25 cellular contexts compared by ENCODE assay signal in the genomic region with DNA sequence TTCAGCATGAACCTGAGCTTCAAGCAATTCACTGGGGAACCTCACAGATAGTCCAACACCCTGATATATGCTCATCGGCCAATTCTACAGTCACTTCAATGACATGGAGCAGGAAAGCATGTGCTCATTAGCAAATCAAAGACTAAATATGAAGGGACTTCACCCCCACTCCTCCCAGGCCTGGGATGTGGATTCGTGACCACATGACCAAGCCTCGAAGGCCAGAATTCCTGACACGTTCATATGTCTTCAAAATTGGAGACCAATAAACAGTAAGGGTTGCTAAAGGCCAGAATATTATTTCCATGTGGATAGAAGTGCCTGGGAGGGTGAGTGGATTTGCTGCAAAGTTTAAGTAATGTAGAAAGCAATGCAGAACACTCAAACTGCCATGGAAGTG.
DNase-seq lines count a peak whose midpoint lies in the region; ATAC-seq, FAIRE-seq and TF ChIP-seq lines count a peak whose summit lies in the region.
"Had no signal": no experiment of that assay in that cellular context is flagged by ENCODE, and none has a peak within 500 bp of the region (broad histone marks: within the 10 kb centered on the region; RNA-seq: fewer than 3 reads in every experiment).

No MANE protein-coding gene starts in this region.

- dilution Hi-C loops in IMR-90 (cut with HindIII; ENCODE audit: low sequenced_read_pairs, unreplicated experiment): no loop called here

- no peak overlapping the region for H3K23ac ChIP-seq in IMR-90 (ENCODE audit: low read depth, low read length)

- no peak overlapping the region for H3K27ac ChIP-seq in IMR-90 (ENCODE audit: insufficient read depth, low read length)
- peak overlapping the region; percentile 21 for H3K27ac ChIP-seq in layer of hippocampus (ENCODE audit: low read depth, low read length)
- H3K27ac ChIP-seq in suprapubic skin: peak overlapping the region; percentile 3
- H3K27ac ChIP-seq in esophagus muscularis mucosa (replicated peaks in 1 of 4): no peak overlapping the region
- H3K27ac ChIP-seq: 22Rv1, A549, BLaER1 had no signal

- H3K9me3 ChIP-seq in IMR-90 (ENCODE audit: control insufficient read depth, insufficient read depth, low read length): no peaks in the 10 kb centered on the region
- no peaks in the 10 kb centered on the region for H3K9me3 ChIP-seq in suprapubic skin
- H3K9me3 ChIP-seq in esophagus muscularis mucosa: no peaks in the 10 kb centered on the region
- H3K9me3 ChIP-seq: A549, BE2C, BLaER1 had no signal

- BruUV-seq in IMR-90 (replicated peaks; lab: Mats Ljungman, UMichigan): no TSS peak

- TF ChIP-seq RAD21 in IMR-90 (IDR thresholded peaks at IDR 0.05; ENCODE audit: low read length): no peak

- no peak overlapping the region for H4K5ac ChIP-seq in IMR-90 (ENCODE audit: low read depth, low read length)

- H3K4me3 ChIP-seq in AG10803 (ENCODE audit: low read length) (no peak overlapping the region), IMR-90 (ENCODE audit: insufficient read depth, low read depth, low read length) (no peak overlapping the region), suprapubic skin (no peak overlapping the region), esophagus muscularis mucosa (no peak overlapping the region)
- H3K4me3 ChIP-seq: A549, BLaER1, GM12878 had no signal

- H2AFZ ChIP-seq in IMR-90 (replicated peaks; ENCODE audit: low read length, poor library complexity): no peak overlapping the region

- TF ChIP-seq CTCF in AG10803 (conservative IDR thresholded peaks at IDR 0.05; ENCODE audit: low read length) (no peak), IMR-90 (conservative IDR thresholded peaks at IDR 0.05; ENCODE audit: low read depth, low read length) (no peak), suprapubic skin (IDR thresholded peaks at IDR 0.05) (no peak), esophagus muscularis mucosa (IDR thresholded peaks at IDR 0.05) (no peak)

- H2BK20ac ChIP-seq in IMR-90 (ENCODE audit: low read depth, low read length): peak overlapping the region; percentile 70

- intact Hi-C loops in IMR-90 (cut with micrococcal nuclease): no loop called here
- intact Hi-C loops in esophagus muscularis mucosa (cut with DNase I): no loop called here

- peak overlapping the region; percentile 38; the same call in 1 of the 2 replicates for H2AK5ac ChIP-seq in IMR-90 (ENCODE audit: low read depth, low read length)

- no peaks in the 10 kb centered on the region for H3K36me3 ChIP-seq in IMR-90 (ENCODE audit: control insufficient read depth, insufficient read depth, low read length)
- H3K36me3 ChIP-seq in suprapubic skin: no peaks in the 10 kb centered on the region
- no peaks in the 10 kb centered on the region for H3K36me3 ChIP-seq in esophagus muscularis mucosa
- H3K36me3 ChIP-seq: BE2C, BLaER1 had no signal

- H3K9me1 ChIP-seq in IMR-90 (ENCODE audit: insufficient read depth, low read length): peaks cover 12% of the 10 kb centered on the region; the same call in 1 of the 2 replicates

- DNase-seq in AG10803 (ENCODE audit: low read depth) (peak; percentile 31), IMR-90 (no peak), suprapubic skin (ENCODE audit: low spot score in 2 of 2) (no peak), foreskin melanocyte (no peak), dermis blood vessel endothelial cell (no peak), frontal cortex (ENCODE audit: low spot score in 2 of 2) (no peak), esophagus muscularis mucosa (ENCODE audit: extremely low spot score) (no peak)
- DNase-seq: BE2C; C1 segment of cervical spinal cord; CD4-positive, alpha-beta memory T cell; CD4-positive, CD25-positive, alpha-beta regulatory T cell; CD8-positive, alpha-beta memory T cell; COR-L47; DMS 273 treated with DMSO at 0.1 percent for 48 hours; DMS153; DMS53; DMS79; DND-41; EL; GDM1 had no signal

- TF ChIP-seq POLR2A in IMR-90 (IDR thresholded peaks at IDR 0.05; ENCODE audit: low read depth, low read length) (no peak), suprapubic skin (IDR thresholded peaks at IDR 0.05) (no peak), esophagus muscularis mucosa (IDR thresholded peaks at IDR 0.05; ENCODE audit: low read depth) (no peak)

- H3K9ac ChIP-seq in IMR-90 (ENCODE audit: low read depth, low read length): no peak overlapping the region
- H3K9ac ChIP-seq: BLaER1 had no signal

- peak overlapping the region; percentile 74 for H2BK120ac ChIP-seq in IMR-90 (ENCODE audit: low read depth, low read length)

- TF ChIP-seq EP300 in suprapubic skin (IDR thresholded peaks at IDR 0.05) (no peak), esophagus muscularis mucosa (IDR thresholded peaks at IDR 0.05) (no peak)

- H3K56ac ChIP-seq in IMR-90 (ENCODE audit: extremely low read depth, insufficient read depth, low read length): no peak overlapping the region

- POLR2A ChIA-PET in IMR-90 (lab: Charles Lee; ENCODE audit: unreplicated experiment): no interaction called here

- CTCF ChIA-PET in IMR-90 (lab: Yijun Ruan, JAX): no interaction called here

- ATAC-seq in IMR-90 (ENCODE audit: low read depth): no peak
- ATAC-seq: A549, GM12878 had no signal

- FAIRE-seq in frontal cortex (lab: Jason Lieb, UNC): no peak
- FAIRE-seq: A549, GM12878 had no signal

- H3K14ac ChIP-seq in IMR-90 (replicated peaks; ENCODE audit: low read depth, low read length): no peak overlapping the region

- no peak overlapping the region for H4K8ac ChIP-seq in IMR-90 (ENCODE audit: low read depth in 2 of 2, low read length in 2 of 2)

- in situ Hi-C loops in IMR-90 (cut with MboI; ENCODE audit: low sequenced_read_pairs): no loop called here

- H3K79me1 ChIP-seq in IMR-90 (ENCODE audit: low read depth in 1 of 2, low read length in 2 of 2): no peaks in the 10 kb centered on the region; a peak in 1 of 4 replicates

- no peaks in the 10 kb centered on the region for H3K27me3 ChIP-seq in IMR-90 (ENCODE audit: control insufficient read depth, insufficient read depth, low read length)
- H3K27me3 ChIP-seq in layer of hippocampus (ENCODE audit: control insufficient read depth, insufficient read depth, low read length): no peaks in the 10 kb centered on the region
- no peaks in the 10 kb centered on the region for H3K27me3 ChIP-seq in suprapubic skin
- H3K27me3 ChIP-seq in esophagus muscularis mucosa: no peaks in the 10 kb centered on the region
- H3K27me3 ChIP-seq: BE2C, BLaER1 had no signal

- H3K4me2 ChIP-seq in IMR-90 (ENCODE audit: low read depth, low read length): no peak overlapping the region
- H3K4me2 ChIP-seq: A549, BLaER1 had no signal

- H4K20me1 ChIP-seq in IMR-90 (ENCODE audit: insufficient read depth, low read length): no peaks in the 10 kb centered on the region
- H4K20me1 ChIP-seq: BLaER1 had no signal

- H2AK9ac ChIP-seq in IMR-90 (replicated peaks; ENCODE audit: low read depth, low read length, poor library complexity): no peak overlapping the region

- H3K4me1 ChIP-seq in IMR-90 (ENCODE audit: control insufficient read depth, insufficient read depth, low read length): peaks cover 14% of the 10 kb centered on the region
- H3K4me1 ChIP-seq in suprapubic skin: peaks cover 20% of the 10 kb centered on the region
- peaks cover 0 to 13% (median 8%) of the 10 kb centered on the region in 4 donors for H3K4me1 ChIP-seq in esophagus muscularis mucosa
- H3K4me1 ChIP-seq: BE2C had no signal

- 0 out of 2 replicates have a peak overlapping the region, but pooled peaks have one; percentile 23 for H3K4ac ChIP-seq in IMR-90 (ENCODE audit: low read depth, low read length)

- no peak overlapping the region for H3K18ac ChIP-seq in IMR-90 (ENCODE audit: low read depth, low read length)

- WGBS in IMR-90 (ENCODE audit: extremely low coverage in 2 of 2, insufficient read length in 1 of 2), 2 experiments: 50% methylated on average over 1 of the region's 4 CpGs; no CpG with 5 or more reads in 1 of the 2 experiments
- WGBS in suprapubic skin: 86% methylated on average over 4 of the region's 4 CpGs
- 95% methylated on average over 4 of the region's 4 CpGs for WGBS in esophagus muscularis mucosa

- no peak overlapping the region for H4K91ac ChIP-seq in IMR-90 (ENCODE audit: insufficient read depth, low read depth, low read length)

- no peak overlapping the region for H2BK5ac ChIP-seq in IMR-90 (ENCODE audit: low read depth, low read length, poor library complexity, severe bottlenecking)

- peak overlapping the region; percentile 86; the same call in 1 of the 3 replicates for H2BK15ac ChIP-seq in IMR-90 (ENCODE audit: low read depth, low read length)

TF ChIP-seq in IMR-90, 13 proteins besides CTCF, POLR2A, EP300 and RAD21:
- TF ChIP-seq, protein P1, sequence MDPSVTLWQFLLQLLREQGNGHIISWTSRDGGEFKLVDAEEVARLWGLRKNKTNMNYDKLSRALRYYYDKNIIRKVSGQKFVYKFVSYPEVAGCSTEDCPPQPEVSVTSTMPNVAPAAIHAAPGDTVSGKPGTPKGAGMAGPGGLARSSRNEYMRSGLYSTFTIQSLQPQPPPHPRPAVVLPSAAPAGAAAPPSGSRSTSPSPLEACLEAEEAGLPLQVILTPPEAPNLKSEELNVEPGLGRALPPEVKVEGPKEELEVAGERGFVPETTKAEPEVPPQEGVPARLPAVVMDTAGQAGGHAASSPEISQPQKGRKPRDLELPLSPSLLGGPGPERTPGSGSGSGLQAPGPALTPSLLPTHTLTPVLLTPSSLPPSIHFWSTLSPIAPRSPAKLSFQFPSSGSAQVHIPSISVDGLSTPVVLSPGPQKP (IDR thresholded peaks at IDR 0.05; ENCODE audit: borderline replicate concordance, low read depth, low read length): no peak
- TF ChIP-seq MAFK (IDR thresholded peaks at IDR 0.05; ENCODE audit: low read depth, low read length) (no peak), CEBPB (IDR thresholded peaks at IDR 0.05; ENCODE audit: low read depth, low read length) (no peak)
TF ChIP-seq in IMR-90: peak in this region for 0.

Comparison
In these comparisons a context has a peak if more than half of its experiments do, and no peak if none do; other contexts are left out.
1. H3K27ac ChIP-seq: peak in layer of hippocampus (single experiment) and suprapubic skin (single experiment); none in IMR-90 (single experiment) and esophagus muscularis mucosa (0 of 4).